In the genomic region with DNA sequence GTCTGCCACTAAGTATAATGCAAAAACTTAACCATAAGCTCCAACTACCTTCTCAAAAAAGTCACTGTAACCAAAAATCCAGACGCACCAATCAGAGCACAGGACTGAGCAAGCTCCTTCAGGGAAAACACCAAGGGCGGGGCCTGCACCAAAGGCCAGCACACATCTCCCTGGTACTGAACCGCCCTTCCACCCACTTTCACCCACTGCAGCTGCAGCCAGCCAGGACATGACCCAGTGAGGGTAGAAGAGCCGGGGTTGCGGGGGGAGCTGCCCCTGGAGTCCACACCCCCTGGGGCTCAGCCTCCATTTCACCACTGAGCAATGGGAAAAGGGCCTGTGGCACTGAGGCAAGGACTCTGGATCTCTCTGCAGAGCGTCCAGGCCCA, we compare ENCODE assay signal across 15 cellular contexts. TPM values are rescaled to one million over a fixed set of nuclear protein-coding genes. Genes with fewer than 3 reads are reported as not detected.
DNase-seq lines count a peak whose midpoint lies in the region; ATAC-seq, FAIRE-seq and TF ChIP-seq lines count a peak whose summit lies in the region.
"Had no signal": no experiment of that assay in that cellular context is flagged by ENCODE, and none has a peak within 500 bp of the region (broad histone marks: within the 10 kb centered on the region; RNA-seq: fewer than 3 reads in every experiment).

No MANE protein-coding gene starts in this region.

- H4K20me1 ChIP-seq in HepG2 (ENCODE audit: insufficient read depth, low read length) = peaks cover 8% of the 10 kb centered on the region

- H3K79me2 ChIP-seq in HepG2 (ENCODE audit: insufficient read depth, low read length) = peaks cover 19% of the 10 kb centered on the region

- no peak for FAIRE-seq in HepG2 (lab: Jason Lieb, UNC)
- no peak for FAIRE-seq in GM19239 (lab: Jason Lieb, UNC)
- FAIRE-seq: kidney had no signal

- peaks cover 16% of the 10 kb centered on the region for H3K36me3 ChIP-seq in H7 (replicated peaks; ENCODE audit: control insufficient read depth, insufficient read depth, low read length)
- H3K36me3 ChIP-seq in HepG2 (replicated peaks in 1 of 2; ENCODE audit: control insufficient read depth in 1 of 2, insufficient read depth in 2 of 2, low read length in 2 of 2) = peaks cover 58 to 82% of the 10 kb centered on the region in 2 experiments
- H3K36me3 ChIP-seq in vagina = peaks cover 0 to 53% of the 10 kb centered on the region in 2 donors
- H3K36me3 ChIP-seq: uterus had no signal

- in situ Hi-C loops in HepG2 (cut with HindIII; ENCODE audit: extremely low pct_ligation_motif_present, low pct_unique_long_range_greater_than_20kb) = loop anchor here (5.0 kb wide), 2 partner anchors 51 to 131 kb away; a partner anchor contains a TSS

- peak; percentile 13; the same call in 1 of the 3 replicates for ATAC-seq in HepG2
- ATAC-seq: gastroesophageal sphincter had no signal

- 92% methylated on average over 6 of the region's 6 CpGs for WGBS in HepG2 (ENCODE audit: low lambda C conversion rate)

- no peak for TF ChIP-seq POLR2A in HepG2 (IDR thresholded peaks at IDR 0.05; ENCODE audit: insufficient read depth in 1 of 2, low read depth in 2 of 2, low read length in 2 of 2)
- no peak for TF ChIP-seq POLR2A in vagina (IDR thresholded peaks at IDR 0.05)

- TF ChIP-seq CTCF in VCaP (conservative IDR thresholded peaks at IDR 0.05) (no peak), HepG2 (CRISPR knock-in tag; IDR thresholded peaks at IDR 0.05) (no peak), vagina (IDR thresholded peaks at IDR 0.05) (no peak)

- H3K4me1 ChIP-seq in HepG2 (ENCODE audit: insufficient read depth, low read length) (no peaks in the 10 kb centered on the region), vagina (peaks cover 5% of the 10 kb centered on the region)

- no TSS peak for BruUV-seq in HepG2 (replicated peaks; lab: Mats Ljungman, UMichigan)

- POLR2A ChIA-PET in HepG2 (lab: Yijun Ruan, JAX) = interaction anchor here (0.8 to 1.9 kb wide), 6 partner anchors 53 to 145 kb away, joined by 3 to 15 read pairs (median 4); no protein-coding TSS in a partner anchor

- no peak overlapping the region for H3K9ac ChIP-seq in HepG2 (ENCODE audit: insufficient read depth, low read depth, low read length)

- H3K4me2 ChIP-seq in HepG2 (ENCODE audit: low read depth, low read length) = no peak overlapping the region

- H3K27me3 ChIP-seq in H7 (ENCODE audit: control insufficient read depth, insufficient read depth, low read length) = no peaks in the 10 kb centered on the region
- H3K27me3 ChIP-seq in HepG2 (ENCODE audit: control insufficient read depth in 1 of 2, insufficient read depth in 2 of 2, low read length in 2 of 2) = no peaks in the 10 kb centered on the region
- H3K27me3 ChIP-seq in vagina = no peaks in the 10 kb centered on the region
- H3K27me3 ChIP-seq: brain microvascular endothelial cell, gastroesophageal sphincter, suprapubic skin, uterus had no signal

- H3K4me3 ChIP-seq in H7 (ENCODE audit: insufficient read depth, low read depth, low read length) (no peak overlapping the region), HepG2 (replicated peaks in 1 of 3; ENCODE audit: insufficient read depth in 1 of 3, low read depth in 2 of 3, low read length in 3 of 3) (no peak overlapping the region), vagina (no peak overlapping the region)
- H3K4me3 ChIP-seq: gastroesophageal sphincter, lung, suprapubic skin, uterus had no signal

- no peak for TF ChIP-seq RAD21 in HepG2 (CRISPR knock-in tag; IDR thresholded peaks at IDR 0.05)

- CTCF ChIA-PET in HepG2 (lab: Yijun Ruan, JAX; ENCODE audit: low intra/inter-chr PET ratio, low total read pairs) = interaction anchor here (1.6 to 3.7 kb wide), 4 partner anchors 125 to 198 kb away, joined by 3 to 48 read pairs (median 30); no protein-coding TSS in a partner anchor

- no peak for TF ChIP-seq EP300 in HepG2 (IDR thresholded peaks at IDR 0.05; ENCODE audit: low read depth in 2 of 2, low read length in 2 of 2)
- no peak for TF ChIP-seq EP300 in HepG2 (CRISPR knock-in tag; IDR thresholded peaks at IDR 0.05; ENCODE audit: borderline replicate concordance)

- H3K27ac ChIP-seq in VCaP (peak overlapping the region; percentile 35), HepG2 (ENCODE audit: extremely low read length, insufficient read depth, low read length) (no peak overlapping the region), vagina (no peak overlapping the region)
- H3K27ac ChIP-seq: brain microvascular endothelial cell, gastroesophageal sphincter, suprapubic skin, uterus had no signal

- no peak overlapping the region for H2AFZ ChIP-seq in HepG2 (ENCODE audit: low read length)

- intact Hi-C loops in HepG2 (cut with micrococcal nuclease; ENCODE audit: unreplicated experiment) = loop anchor here (1.0 to 5.0 kb wide), 4 partner anchors 53 to 146 kb away; a partner anchor contains a TSS
- intact Hi-C loops in vagina (cut with DNase I) = no loop called here

- DNase-seq in COLO829 (ENCODE audit: low spot score) (peak; percentile 8), H7 (peak; percentile 85), HepG2 (ENCODE audit: low spot score) (no peak), vagina (ENCODE audit: extremely low spot score in 2 of 2) (no peak), GM19239 (ENCODE audit: insufficient read length, low spot score) (no peak), NCI-H748 treated with DMSO at 0.1 percent for 48 hours (lab: John Stamatoyannopoulos, UW) (no peak)
- DNase-seq: GF-D8, SIG-M5 had no signal

- H3K9me3 ChIP-seq in HepG2 (ENCODE audit: low read length) (no peaks in the 10 kb centered on the region), vagina (no peaks in the 10 kb centered on the region)
- H3K9me3 ChIP-seq: gastroesophageal sphincter, suprapubic skin, uterus had no signal

TF ChIP-seq in HepG2, 621 proteins besides CTCF, POLR2A, EP300 and RAD21:
- TF ChIP-seq KDM5B (CRISPR knock-in tag; IDR thresholded peaks at IDR 0.05; ENCODE audit: borderline replicate concordance) (no peak), RFXAP (CRISPR knock-in tag; IDR thresholded peaks at IDR 0.05; ENCODE audit: borderline replicate concordance) (no peak), ZFX (CRISPR knock-in tag; IDR thresholded peaks at IDR 0.05; ENCODE audit: low read depth) (0 out of 2 replicates have a peak, but pooled peaks have one; percentile 20), SNAPC2 (CRISPR knock-in tag; IDR thresholded peaks at IDR 0.05) (0 out of 2 replicates have a peak, but pooled peaks have one; percentile 34)
- TF ChIP-seq, protein P1, sequence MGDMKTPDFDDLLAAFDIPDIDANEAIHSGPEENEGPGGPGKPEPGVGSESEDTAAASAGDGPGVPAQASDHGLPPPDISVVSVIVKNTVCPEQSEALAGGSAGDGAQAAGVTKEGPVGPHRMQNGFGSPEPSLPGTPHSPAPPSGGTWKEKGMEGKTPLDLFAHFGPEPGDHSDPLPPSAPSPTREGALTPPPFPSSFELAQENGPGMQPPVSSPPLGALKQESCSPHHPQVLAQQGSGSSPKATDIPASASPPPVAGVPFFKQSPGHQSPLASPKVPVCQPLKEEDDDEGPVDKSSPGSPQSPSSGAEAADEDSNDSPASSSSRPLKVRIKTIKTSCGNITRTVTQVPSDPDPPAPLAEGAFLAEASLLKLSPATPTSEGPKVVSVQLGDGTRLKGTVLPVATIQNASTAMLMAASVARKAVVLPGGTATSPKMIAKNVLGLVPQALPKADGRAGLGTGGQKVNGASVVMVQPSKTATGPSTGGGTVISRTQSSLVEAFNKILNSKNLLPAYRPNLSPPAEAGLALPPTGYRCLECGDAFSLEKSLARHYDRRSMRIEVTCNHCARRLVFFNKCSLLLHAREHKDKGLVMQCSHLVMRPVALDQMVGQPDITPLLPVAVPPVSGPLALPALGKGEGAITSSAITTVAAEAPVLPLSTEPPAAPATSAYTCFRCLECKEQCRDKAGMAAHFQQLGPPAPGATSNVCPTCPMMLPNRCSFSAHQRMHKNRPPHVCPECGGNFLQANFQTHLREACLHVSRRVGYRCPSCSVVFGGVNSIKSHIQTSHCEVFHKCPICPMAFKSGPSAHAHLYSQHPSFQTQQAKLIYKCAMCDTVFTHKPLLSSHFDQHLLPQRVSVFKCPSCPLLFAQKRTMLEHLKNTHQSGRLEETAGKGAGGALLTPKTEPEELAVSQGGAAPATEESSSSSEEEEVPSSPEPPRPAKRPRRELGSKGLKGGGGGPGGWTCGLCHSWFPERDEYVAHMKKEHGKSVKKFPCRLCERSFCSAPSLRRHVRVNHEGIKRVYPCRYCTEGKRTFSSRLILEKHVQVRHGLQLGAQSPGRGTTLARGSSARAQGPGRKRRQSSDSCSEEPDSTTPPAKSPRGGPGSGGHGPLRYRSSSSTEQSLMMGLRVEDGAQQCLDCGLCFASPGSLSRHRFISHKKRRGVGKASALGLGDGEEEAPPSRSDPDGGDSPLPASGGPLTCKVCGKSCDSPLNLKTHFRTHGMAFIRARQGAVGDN (CRISPR knock-in tag; IDR thresholded peaks at IDR 0.05) = no peak

RNA-seq across cellular contexts. Expression of a gene that starts 54.3 kb away (rescaled TPM):
- 5.2 and 8.0 TPM in 2 replicates for total RNA-seq in H7 (2014; rRNA removed; shearing (Covaris generic))
- total RNA-seq in HepG2 (2016; rRNA removed; fragmentation: Illumina TruSeq; extraction: Trizol) (12.0 and 12.2 TPM in 2 replicates), vagina (9.6 TPM)
- 13.2 and 13.9 TPM in 2 replicates for total RNA-seq in HepG2 (2016; cell fraction: cytosol; rRNA removed; fragmentation: Illumina TruSeq; extraction: Trizol; ENCODE audit: low read depth)
- 10.5 and 10.7 TPM in 2 replicates for total RNA-seq in HepG2 (2016; cell fraction: insoluble cytoplasmic fraction; rRNA removed; fragmentation: Illumina TruSeq; extraction: Trizol)
- 14.0 and 18.0 TPM in 2 replicates for total RNA-seq in HepG2 (2016; cell fraction: membrane; rRNA removed; fragmentation: Illumina TruSeq; extraction: Trizol)
- total RNA-seq in HepG2 (2016; cell fraction: nucleus; rRNA removed; fragmentation: Illumina TruSeq; extraction: Trizol) = 14.1 and 16.1 TPM in 2 replicates
- 5.9 and 6.6 TPM in 2 replicates for polyA plus RNA-seq in HepG2 (2011; rRNA removed)
- 5.5 and 6.6 TPM in 2 replicates for polyA plus RNA-seq in HepG2 (2011; cell fraction: cytosol; rRNA removed)
- polyA plus RNA-seq in HepG2 (2011; cell fraction: nucleus; rRNA removed) = 27.0 and 32.1 TPM in 2 replicates
- polyA plus RNA-seq in HepG2 (2012) = 18.4 and 21.6 TPM in 2 replicates
- polyA plus RNA-seq in HepG2 (2016; cell fraction: cytosol; fragmentation: Illumina TruSeq; extraction: Trizol; ENCODE audit: low read depth) = 2.0 and 2.2 TPM in 2 replicates
- polyA plus RNA-seq in HepG2 (2016; cell fraction: insoluble cytoplasmic fraction; fragmentation: Illumina TruSeq; extraction: Trizol; ENCODE audit: low read depth) = 19.2 and 31.8 TPM in 2 replicates
- 8.0 and 10.2 TPM in 2 replicates for polyA plus RNA-seq in HepG2 (2016; cell fraction: membrane; fragmentation: Illumina TruSeq; extraction: Trizol; ENCODE audit: low read depth)
- polyA plus RNA-seq in HepG2 (2016; cell fraction: nucleus; fragmentation: Illumina TruSeq; extraction: Trizol; ENCODE audit: insufficient read depth, low read depth) = 44.2 and 48.9 TPM in 2 replicates
- 9.9 and 36.8 TPM in 2 replicates for polyA minus RNA-seq in HepG2 (2011; rRNA and poly(A)+ RNA removed; ENCODE audit: low replicate concordance)
- polyA minus RNA-seq in HepG2 (2011; cell fraction: cytosol; rRNA and poly(A)+ RNA removed) = 21.1 and 21.8 TPM in 2 replicates
- 21.1 and 25.4 TPM in 2 replicates for polyA minus RNA-seq in HepG2 (2011; cell fraction: nucleus; rRNA and poly(A)+ RNA removed)

Comparison
In these comparisons a context has a peak if more than half of its experiments do, and no peak if none do; other contexts are left out.
1. DNase-seq: peak in COLO829 (single experiment) and H7 (single experiment); none in HepG2 (single experiment), vagina (0 of 2), GM19239 (single experiment) and NCI-H748 treated with DMSO at 0.1 percent for 48 hours (single experiment).